Comparison of ENCODE assay signal across 20 cellular contexts in the genomic region with DNA sequence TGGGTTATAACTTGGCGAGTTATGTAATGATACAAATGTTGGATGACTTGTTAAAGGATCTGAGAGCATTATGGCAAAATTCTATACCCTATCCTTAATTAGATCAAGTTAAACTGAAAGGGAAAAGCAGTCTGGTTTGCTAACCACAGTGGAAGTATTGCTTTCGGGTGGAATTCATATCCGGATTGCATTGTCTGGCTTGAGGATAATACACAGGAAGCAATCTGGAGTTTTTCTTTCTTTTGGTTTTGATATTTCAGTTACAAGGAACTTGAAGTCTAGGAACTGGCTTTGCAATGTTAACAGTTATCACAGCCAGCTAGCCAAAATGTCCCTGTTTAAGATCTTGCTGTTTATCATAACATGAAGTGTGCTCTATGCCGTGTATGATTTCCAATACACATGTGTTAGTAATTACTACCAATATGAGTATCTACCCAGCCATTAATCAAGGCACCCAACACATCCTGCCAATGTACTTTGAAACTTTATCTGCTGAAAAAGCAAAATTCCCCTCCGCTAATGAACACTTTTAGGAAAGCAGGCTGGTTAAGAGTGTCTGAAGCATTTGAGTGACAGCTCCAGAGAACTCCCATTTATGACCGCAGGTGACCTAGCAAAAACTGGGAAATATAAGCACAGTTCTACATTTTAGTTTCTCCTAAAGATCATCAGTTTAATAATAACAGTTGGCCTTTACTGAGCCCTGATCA.
DNase-seq lines count a peak whose midpoint lies in the region; ATAC-seq and TF ChIP-seq lines count a peak whose summit lies in the region.
"Had no signal": no experiment of that assay in that cellular context is flagged by ENCODE, and none has a peak within 500 bp of the region (broad histone marks: within the 10 kb centered on the region; RNA-seq: fewer than 3 reads in every experiment).

No MANE protein-coding gene starts in this region.

- H3K27ac ChIP-seq in gastrocnemius medialis: peak overlapping the region; percentile 15 to 89 (median 38)
- H3K27ac ChIP-seq: HL-60 had no signal

- intact Hi-C loops in gastrocnemius medialis (cut with DNase I; ENCODE audit: low total_unique reads): no loop called here

- DNase-seq in EL (peak; percentile 16), astrocyte of the spinal cord (ENCODE audit: low read depth, low spot score) (peak; percentile 52), fibroblast of pulmonary artery (ENCODE audit: low read depth) (peak; percentile 58), gastrocnemius medialis (no peak), cortex of kidney (lab: John Stamatoyannopoulos, UW) (no peak), activated gamma-delta T cell treated with Interleukin-2 at 50 U/mL for 16 hours (no peak)
- DNase-seq in activated CD4-positive, alpha-beta T cell treated with anti-CD3 and anti-CD28 coated beads for 48 hours: no peak
- DNase-seq: activated CD4-positive, alpha-beta T cell treated with anti-CD3 and anti-CD28 coated beads for 36 hours; activated T-cell treated with anti-CD3 and anti-CD28 coated beads, Interleukin-2, amount 50 U/mL, for 24 hours; AML-193; effector memory CD4-positive, alpha-beta T cell; H9; hypothalamus; NCI-H2029; NCI-H774; Peyer's patch; T-helper 2 cell had no signal

- no peaks in the 10 kb centered on the region for H3K9me3 ChIP-seq in gastrocnemius medialis
- H3K9me3 ChIP-seq: Peyer's patch, tibial nerve had no signal

- in situ Hi-C loops in astrocyte of the spinal cord (cut with HindIII; ENCODE audit: low sequenced_read_pairs) (no loop called here), gastrocnemius medialis (cut with MboI; ENCODE audit: low sequenced_read_pairs in 4 of 4) (no loop called here)

- H3K36me3 ChIP-seq in gastrocnemius medialis: no peaks in the 10 kb centered on the region
- H3K36me3 ChIP-seq: Peyer's patch, tibial nerve had no signal

- no peak overlapping the region for H3K4me3 ChIP-seq in astrocyte of the spinal cord (ENCODE audit: low read depth, low read length)
- H3K4me3 ChIP-seq in fibroblast of pulmonary artery (replicated peaks; ENCODE audit: low read depth, low read length): no peak overlapping the region
- peak overlapping the region in 2 of 4 donors; percentile 3 to 20 for H3K4me3 ChIP-seq in gastrocnemius medialis
- H3K4me3 ChIP-seq: Peyer's patch, tibial nerve had no signal

- no peaks in the 10 kb centered on the region for H3K27me3 ChIP-seq in gastrocnemius medialis
- H3K27me3 ChIP-seq: Peyer's patch, tibial nerve had no signal

- no peak for TF ChIP-seq POLR2A in gastrocnemius medialis (IDR thresholded peaks at IDR 0.05)

- no peak for TF ChIP-seq CTCF in astrocyte of the spinal cord (IDR thresholded peaks at IDR 0.05; ENCODE audit: low read depth, low read length)
- no peak for TF ChIP-seq CTCF in fibroblast of pulmonary artery (IDR thresholded peaks at IDR 0.05; ENCODE audit: low read length, missing control alignments)
- no peak for TF ChIP-seq CTCF in gastrocnemius medialis (IDR thresholded peaks at IDR 0.05 in 4 of 5, conservative IDR thresholded peaks at IDR 0.05 in 1 of 5)

- ATAC-seq in gastrocnemius medialis: peak in 1 of 2 donors; percentile 21
- no peak for ATAC-seq in HG02885 (IDR thresholded peaks at IDR 0.05; ENCODE audit: poor library complexity, unreplicated experiment)
- ATAC-seq: activated CD4-positive, alpha-beta T cell treated with anti-CD3 and anti-CD28 coated beads for 36 hours had no signal

- peaks cover 14 to 41% of the 10 kb centered on the region in 2 donors for H3K4me1 ChIP-seq in gastrocnemius medialis

Comparison
In these comparisons a context has a peak if more than half of its experiments do, and no peak if none do; other contexts are left out.
1. DNase-seq: peak in EL (single experiment), astrocyte of the spinal cord (single experiment) and fibroblast of pulmonary artery (single experiment); none in gastrocnemius medialis (0 of 2), cortex of kidney (single experiment), activated gamma-delta T cell treated with Interleukin-2 at 50 U/mL for 16 hours (single experiment) and activated CD4-positive, alpha-beta T cell treated with anti-CD3 and anti-CD28 coated beads for 48 hours (single experiment).